In genomic region chr13:20525601-20526544, GRCh38 we compare ENCODE assay signal across 1 cellular context.
A peak's percentile ranks its signal among the peaks of the same experiment; 100 is the strongest.
TF ChIP-seq lines count a peak whose summit lies in the region.

Gene CRYL1, minus strand, starts transcription at chr13:20525857. Its CDS starts 63 bp downstream, at chr13:20525794.

TF ChIP-seq in HEK293, 187 proteins besides CTCF, POLR2A, EP300 and RAD21 (continued from another document):
- TF ChIP-seq PATZ1 (tag by site-specific recombination; IDR thresholded peaks at IDR 0.05) (peak; percentile 73), ZSCAN18 (tag by site-specific recombination; IDR thresholded peaks at IDR 0.05) (no peak), ZNF692 (tag by site-specific recombination; IDR thresholded peaks at IDR 0.05) (peak; percentile 33; the same call in 1 of the 2 replicates), ZBTB1 (tag by site-specific recombination; IDR thresholded peaks at IDR 0.05) (no peak), ATF2 (tag by site-specific recombination; IDR thresholded peaks at IDR 0.05; ENCODE audit: low read depth) (no peak), SCRT2 (tag by site-specific recombination; IDR thresholded peaks at IDR 0.05) (peak; percentile 94), INSM2 (tag by site-specific recombination; IDR thresholded peaks at IDR 0.05) (no peak), ZBTB26 (tag by site-specific recombination; optimal IDR thresholded peaks at IDR 0.05) (peak; percentile 89), ZNF416 (tag by site-specific recombination; IDR thresholded peaks at IDR 0.05) (no peak), ZIC2 (tag by site-specific recombination; IDR thresholded peaks at IDR 0.05) (peak; percentile 28), ZNF10 (tag by site-specific recombination; IDR thresholded peaks at IDR 0.05) (no peak), PRDM4 (tag by site-specific recombination; IDR thresholded peaks at IDR 0.05) (peak; percentile 80), HOXC10 (CRISPR knock-in tag; IDR thresholded peaks at IDR 0.05) (0 out of 2 replicates have a peak, but pooled peaks have one; percentile 51), ZBTB7A (tag by site-specific recombination; IDR thresholded peaks at IDR 0.05; ENCODE audit: low read depth) (no peak), GFI1B (tag by site-specific recombination; IDR thresholded peaks at IDR 0.05) (no peak), PRDM1 (tag by site-specific recombination; IDR thresholded peaks at IDR 0.05) (peak; percentile 5; the same call in 1 of the 2 replicates), SP3 (tag by site-specific recombination; IDR thresholded peaks at IDR 0.05) (peak; percentile 37; the same call in 1 of the 2 replicates), ZNF610 (tag by site-specific recombination; IDR thresholded peaks at IDR 0.05; ENCODE audit: borderline replicate concordance) (no peak), KLF8 (tag by site-specific recombination; IDR thresholded peaks at IDR 0.05) (peak; percentile 52; the same call in 1 of the 2 replicates)
